22 cellular contexts compared by ENCODE assay signal in the genomic region with DNA sequence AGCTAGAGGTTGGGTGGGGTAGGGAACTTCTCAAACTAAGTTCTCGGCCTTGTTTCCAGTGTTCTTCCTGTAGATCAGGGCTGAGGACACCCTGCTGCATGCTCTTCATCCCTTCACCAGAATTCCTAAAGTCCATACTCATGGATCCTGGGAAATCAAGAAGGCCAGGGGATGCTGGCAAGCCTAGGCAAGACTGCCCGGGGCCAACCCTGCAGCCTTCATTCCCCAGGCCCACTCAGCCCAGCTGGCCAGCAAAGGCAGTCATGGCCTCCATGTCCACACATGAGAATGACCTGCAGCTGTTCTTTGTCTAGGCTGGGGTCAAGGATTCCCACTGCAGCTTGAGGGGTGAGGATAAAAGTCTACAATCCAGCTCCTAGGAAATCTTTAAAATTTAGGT.
DNase-seq lines count a peak whose midpoint lies in the region; ATAC-seq, FAIRE-seq and TF ChIP-seq lines count a peak whose summit lies in the region.
"Had no signal": no experiment of that assay in that cellular context is flagged by ENCODE, and none has a peak within 500 bp of the region (broad histone marks: within the 10 kb centered on the region; RNA-seq: fewer than 3 reads in every experiment).

No MANE protein-coding gene starts in this region.

- no peak for DNase-seq in activated naive CD8-positive, alpha-beta T cell treated with anti-CD3 and anti-CD28 coated beads, Interleukin-2, amount 10 ng/mL, durations not matched to agents 7 days and 5 days
- no peak for DNase-seq in activated naive CD8-positive, alpha-beta T cell treated with anti-CD3 and anti-CD28 coated beads, Interleukin-2, amount 50 U/mL, for 24 hours
- DNase-seq in T-helper 17 cell (no peak), lung (ENCODE audit: low spot score) (no peak), H54 (ENCODE audit: insufficient read length, low spot score) (no peak)
- DNase-seq in natural killer cell treated with Interleukin-12 subunit alpha and Interleukin-12 subunit beta and Interleukin-15 and Interleukin-18, amount 100 ng/mL, for 72 hours (ENCODE audit: low spot score), result no peak
- DNase-seq: AML-193; CD8-positive, alpha-beta memory T cell; COR-L47; DMS 273 treated with DMSO at 0.1 percent for 48 hours; DMS53; DMS79; GF-D8 had no signal

- no peaks in the 10 kb centered on the region for H3K9me3 ChIP-seq in T-helper 17 cell (ENCODE audit: control insufficient read depth, low read length, poor library complexity, severe bottlenecking)
- no peaks in the 10 kb centered on the region for H3K9me3 ChIP-seq in lung (ENCODE audit: control insufficient read depth in 2 of 2, insufficient read depth in 1 of 2, low read length in 1 of 2)
- H3K9me3 ChIP-seq: A549 had no signal

- no peaks in the 10 kb centered on the region for H3K9me3 Mint-ChIP-seq in activated naive CD8-positive, alpha-beta T cell treated with anti-CD3 and anti-CD28 coated beads, Interleukin-2, amount 10 ng/mL, durations not matched to agents 7 days and 5 days
- H3K9me3 Mint-ChIP-seq in activated naive CD8-positive, alpha-beta T cell treated with anti-CD3 and anti-CD28 coated beads, Interleukin-2, amount 50 U/mL, for 24 hours, result no peaks in the 10 kb centered on the region
- no peaks in the 10 kb centered on the region for H3K9me3 Mint-ChIP-seq in natural killer cell treated with Interleukin-12 subunit alpha and Interleukin-12 subunit beta and Interleukin-15 and Interleukin-18, amount 100 ng/mL, for 72 hours

- POLR2A ChIA-PET in activated naive CD8-positive, alpha-beta T cell treated with anti-CD3 and anti-CD28 coated beads, Interleukin-2, amount 10 ng/mL, durations not matched to agents 7 days and 5 days (lab: Charles Lee), result no interaction called here

- no peak for TF ChIP-seq CTCF in lung (IDR thresholded peaks at IDR 0.05; ENCODE audit: control extremely low read depth, extremely low read depth)

- peak overlapping the region; percentile 77 for H3K27ac Mint-ChIP-seq in activated naive CD8-positive, alpha-beta T cell treated with anti-CD3 and anti-CD28 coated beads, Interleukin-2, amount 10 ng/mL, durations not matched to agents 7 days and 5 days
- H3K27ac Mint-ChIP-seq in activated naive CD8-positive, alpha-beta T cell treated with anti-CD3 and anti-CD28 coated beads, Interleukin-2, amount 50 U/mL, for 24 hours, result no peak overlapping the region
- H3K27ac Mint-ChIP-seq in T-helper 17 cell, result peak overlapping the region; percentile 0
- H3K27ac Mint-ChIP-seq in natural killer cell treated with Interleukin-12 subunit alpha and Interleukin-12 subunit beta and Interleukin-15 and Interleukin-18, amount 100 ng/mL, for 72 hours, result no peak overlapping the region
- H3K27ac Mint-ChIP-seq: B cell had no signal

- no peak for FAIRE-seq in H54 (lab: Jason Lieb, UNC)
- FAIRE-seq: A549, G401.6, GM19239 had no signal

- H3K27me3 ChIP-seq in lung (ENCODE audit: control insufficient read depth, insufficient read depth), result no peaks in the 10 kb centered on the region
- H3K27me3 ChIP-seq: BLaER1 treated with 17β-estradiol and CSF1 and Interleukin-3, amounts not matched to agents 10 nM and 100 nM had no signal

- H3K27me3 Mint-ChIP-seq in activated naive CD8-positive, alpha-beta T cell treated with anti-CD3 and anti-CD28 coated beads, Interleukin-2, amount 10 ng/mL, durations not matched to agents 7 days and 5 days, result no peaks in the 10 kb centered on the region
- H3K27me3 Mint-ChIP-seq in activated naive CD8-positive, alpha-beta T cell treated with anti-CD3 and anti-CD28 coated beads, Interleukin-2, amount 50 U/mL, for 24 hours, result peaks cover 2% of the 10 kb centered on the region
- H3K27me3 Mint-ChIP-seq in T-helper 17 cell, result peaks cover 5% of the 10 kb centered on the region
- peaks cover 4 to 14% of the 10 kb centered on the region in 2 donors for H3K27me3 Mint-ChIP-seq in natural killer cell treated with Interleukin-12 subunit alpha and Interleukin-12 subunit beta and Interleukin-15 and Interleukin-18, amount 100 ng/mL, for 72 hours

- H3K27ac ChIP-seq in lung (ENCODE audit: low read depth in 1 of 2, low read length in 1 of 2), result no peak overlapping the region
- H3K27ac ChIP-seq: 22Rv1; A549; BLaER1 treated with 17β-estradiol and CSF1 and Interleukin-3, amounts not matched to agents 10 nM and 100 nM; C4-2B had no signal

- no peaks in the 10 kb centered on the region for H3K36me3 ChIP-seq in lung (ENCODE audit: control insufficient read depth in 2 of 2, insufficient read depth in 2 of 2, low read length in 2 of 2)
- H3K36me3 ChIP-seq: BLaER1 treated with 17β-estradiol and CSF1 and Interleukin-3, amounts not matched to agents 10 nM and 100 nM had no signal

- no peak overlapping the region for H3K4me3 Mint-ChIP-seq in activated naive CD8-positive, alpha-beta T cell treated with anti-CD3 and anti-CD28 coated beads, Interleukin-2, amount 10 ng/mL, durations not matched to agents 7 days and 5 days
- H3K4me3 Mint-ChIP-seq in activated naive CD8-positive, alpha-beta T cell treated with anti-CD3 and anti-CD28 coated beads, Interleukin-2, amount 50 U/mL, for 24 hours, result no peak overlapping the region
- H3K4me3 Mint-ChIP-seq in T-helper 17 cell, result no peak overlapping the region
- H3K4me3 Mint-ChIP-seq in natural killer cell treated with Interleukin-12 subunit alpha and Interleukin-12 subunit beta and Interleukin-15 and Interleukin-18, amount 100 ng/mL, for 72 hours, result no peak overlapping the region
- H3K4me3 Mint-ChIP-seq: B cell; CD8-positive, alpha-beta memory T cell had no signal

- H3K4me1 Mint-ChIP-seq in activated naive CD8-positive, alpha-beta T cell treated with anti-CD3 and anti-CD28 coated beads, Interleukin-2, amount 10 ng/mL, durations not matched to agents 7 days and 5 days, result peaks cover 29% of the 10 kb centered on the region
- peaks cover 19% of the 10 kb centered on the region for H3K4me1 Mint-ChIP-seq in activated naive CD8-positive, alpha-beta T cell treated with anti-CD3 and anti-CD28 coated beads, Interleukin-2, amount 50 U/mL, for 24 hours
- H3K4me1 Mint-ChIP-seq in T-helper 17 cell, result peaks cover 22% of the 10 kb centered on the region
- peaks cover 12 to 14% of the 10 kb centered on the region in 2 donors for H3K4me1 Mint-ChIP-seq in natural killer cell treated with Interleukin-12 subunit alpha and Interleukin-12 subunit beta and Interleukin-15 and Interleukin-18, amount 100 ng/mL, for 72 hours (ENCODE audit: low read depth in 2 of 2)

- ATAC-seq in activated naive CD8-positive, alpha-beta T cell treated with anti-CD3 and anti-CD28 coated beads, Interleukin-2, amount 10 ng/mL, durations not matched to agents 7 days and 5 days (ENCODE audit: low read depth), result no peak
- no peak for ATAC-seq in activated naive CD8-positive, alpha-beta T cell treated with anti-CD3 and anti-CD28 coated beads, Interleukin-2, amount 50 U/mL, for 24 hours
- ATAC-seq in T-helper 17 cell (no peak), lung (ENCODE audit: insufficient read depth, low FRiP score) (peak; percentile 27), HG03135 (IDR thresholded peaks at IDR 0.05; ENCODE audit: unreplicated experiment) (no peak)
- no peak for ATAC-seq in natural killer cell treated with Interleukin-12 subunit alpha and Interleukin-12 subunit beta and Interleukin-15 and Interleukin-18, amount 100 ng/mL, for 72 hours
- ATAC-seq: A549 had no signal

- 88 to 94% methylated on average over 2 of the region's 2 CpGs for WGBS in lung, 2 donors

- TF ChIP-seq POLR2A in H54 (IDR thresholded peaks at IDR 0.05; ENCODE audit: low read depth, low read length), result no peak

- H3K36me3 Mint-ChIP-seq in activated naive CD8-positive, alpha-beta T cell treated with anti-CD3 and anti-CD28 coated beads, Interleukin-2, amount 10 ng/mL, durations not matched to agents 7 days and 5 days, result peaks cover 3% of the 10 kb centered on the region
- H3K36me3 Mint-ChIP-seq in activated naive CD8-positive, alpha-beta T cell treated with anti-CD3 and anti-CD28 coated beads, Interleukin-2, amount 50 U/mL, for 24 hours (ENCODE audit: low read depth), result peaks cover 3% of the 10 kb centered on the region
- H3K36me3 Mint-ChIP-seq in T-helper 17 cell (ENCODE audit: low read depth), result no peaks in the 10 kb centered on the region
- peaks cover 4% of the 10 kb centered on the region for H3K36me3 Mint-ChIP-seq in natural killer cell treated with Interleukin-12 subunit alpha and Interleukin-12 subunit beta and Interleukin-15 and Interleukin-18, amount 100 ng/mL, for 72 hours
- H3K36me3 Mint-ChIP-seq: CD4-positive, alpha-beta memory T cell had no signal

- H3K4me3 ChIP-seq in lung, result no peak overlapping the region
- H3K4me3 ChIP-seq: A549; BLaER1 treated with 17β-estradiol and CSF1 and Interleukin-3, amounts not matched to agents 10 nM and 100 nM had no signal

- peaks cover 0 to 6% of the 10 kb centered on the region in 2 donors for H3K4me1 ChIP-seq in lung (ENCODE audit: control insufficient read depth in 2 of 2, insufficient read depth in 2 of 2, low read length in 2 of 2)
- H3K4me1 ChIP-seq: A549 had no signal

Comparison
In these comparisons a context has a peak if more than half of its experiments do, and no peak if none do; other contexts are left out.
1. H3K27ac Mint-ChIP-seq: peak in activated naive CD8-positive, alpha-beta T cell treated with anti-CD3 and anti-CD28 coated beads, Interleukin-2, amount 10 ng/mL, durations not matched to agents 7 days and 5 days (single experiment) and T-helper 17 cell (single experiment); none in activated naive CD8-positive, alpha-beta T cell treated with anti-CD3 and anti-CD28 coated beads, Interleukin-2, amount 50 U/mL, for 24 hours (single experiment) and natural killer cell treated with Interleukin-12 subunit alpha and Interleukin-12 subunit beta and Interleukin-15 and Interleukin-18, amount 100 ng/mL, for 72 hours (0 of 2).